ENCODE assay signal across 1 cellular context in genomic region chr10:114767589-114768393, GRCh38.
A peak's percentile ranks its signal among the peaks of the same experiment; 100 is the strongest.
TF ChIP-seq lines count a peak whose summit lies in the region.

No MANE protein-coding gene starts in this region.

TF ChIP-seq in HepG2, 621 proteins besides CTCF, POLR2A, EP300 and RAD21 (continued from another document):
- TF ChIP-seq PATZ1 (CRISPR knock-in tag; IDR thresholded peaks at IDR 0.05), result peak; percentile 37; the same call in 1 of the 2 replicates
- TF ChIP-seq SMC3 (IDR thresholded peaks at IDR 0.05; ENCODE audit: low read length), result no peak
- TF ChIP-seq PHF8 (CRISPR knock-in tag; IDR thresholded peaks at IDR 0.05), result no peak
- TF ChIP-seq ZNF772 (CRISPR knock-in tag; IDR thresholded peaks at IDR 0.05), result no peak
- no peak for TF ChIP-seq POLR2AphosphoS5 (IDR thresholded peaks at IDR 0.05; ENCODE audit: low read depth, low read length)
- TF ChIP-seq GLI4 (CRISPR knock-in tag; IDR thresholded peaks at IDR 0.05; ENCODE audit: borderline replicate concordance), result no peak
